ENCODE assay signal across 8 cellular contexts in the genomic region with DNA sequence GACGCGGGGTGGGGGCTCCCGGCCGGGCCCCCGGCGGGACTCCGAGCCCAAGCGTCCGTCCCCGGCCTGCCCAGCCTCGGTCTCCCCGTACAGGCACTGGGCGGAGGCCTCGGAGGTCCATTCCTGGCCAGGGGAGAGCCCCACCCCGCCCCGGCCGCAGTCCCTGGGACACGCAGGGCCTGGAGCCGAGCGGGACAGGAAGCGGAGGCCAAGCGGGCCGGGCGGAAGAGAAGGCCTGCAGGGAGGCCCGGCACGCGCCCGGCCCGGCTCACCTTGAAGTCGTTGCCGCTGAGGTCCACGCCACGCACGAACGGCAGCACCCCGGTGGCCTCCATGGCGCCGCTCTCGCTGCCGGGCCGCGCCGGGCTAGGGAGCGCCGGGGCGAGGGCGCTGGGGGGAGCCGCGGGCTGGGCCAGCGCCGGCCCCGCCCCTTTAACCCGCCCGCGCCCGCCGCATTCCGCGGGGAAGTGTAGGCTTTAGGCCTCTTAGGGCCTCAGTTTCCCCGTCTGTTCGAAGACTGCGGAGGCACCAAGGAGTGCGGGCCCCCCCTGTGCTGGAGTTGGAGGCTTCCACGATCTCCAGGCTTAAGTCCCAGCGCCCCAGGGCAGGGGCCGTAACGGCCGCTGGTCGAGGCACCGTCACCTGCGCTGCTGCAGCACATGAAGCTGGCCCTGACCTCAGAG. TPM values are rescaled to one million over a fixed set of nuclear protein-coding genes. Genes with fewer than 3 reads are reported as not detected.
DNase-seq lines count a peak whose midpoint lies in the region; ATAC-seq lines count a peak whose summit lies in the region.

A gene (minus strand): TSS at position 383 of the 683 bp plus-strand sequence. CDS start 48 bp downstream, at position 335.

- ATAC-seq in HG02798 (IDR thresholded peaks at IDR 0.05; ENCODE audit: poor library complexity, unreplicated experiment), result peak; percentile 33

- H3K27me3 ChIP-seq in neuronal stem cell (ENCODE audit: control insufficient read depth in 3 of 3, insufficient read depth in 3 of 3, low read depth in 1 of 3, low read length in 3 of 3) (peaks cover 0 to 2% (median 0%) of the 10 kb centered on the region in 3 experiments), thymus (ENCODE audit: control insufficient read depth, insufficient read depth) (no peaks in the 10 kb centered on the region)

- peak within 1 kb of the TSS; percentile 87 for H3K4me2 ChIP-seq in neuronal stem cell (ENCODE audit: insufficient read depth, low read length, poor library complexity, severe bottlenecking)

- H3K9me3 Mint-ChIP-seq in activated naive CD4-positive, alpha-beta T cell treated with anti-CD3 and anti-CD28 coated beads, Interleukin-2, amount 50 U/mL, for 24 hours, result no peaks in the 10 kb centered on the region

- H3K4me3 ChIP-seq in neuronal stem cell (ENCODE audit: low read length in 2 of 2) (peak within 1 kb of the TSS; percentile 86 to 98), thymus (ENCODE audit: low read length) (peak within 1 kb of the TSS; percentile 80)

- H3K27ac Mint-ChIP-seq in activated naive CD4-positive, alpha-beta T cell treated with anti-CD3 and anti-CD28 coated beads, Interleukin-2, amount 50 U/mL, for 24 hours, result peak within 1 kb of the TSS; percentile 95

- no CpG with 5 or more reads among the region's 71 CpGs for WGBS in neuronal stem cell (ENCODE audit: extremely low coverage in 2 of 2, insufficient read length in 2 of 2, insufficient replicate concordance in 1 of 2), 2 donors
- 2% methylated on average over 71 of the region's 71 CpGs for WGBS in thymus

- H3K4me1 ChIP-seq in neuronal stem cell (ENCODE audit: control insufficient read depth in 2 of 2, insufficient read depth in 1 of 2, low read depth in 1 of 2, low read length in 2 of 2) (peaks cover 12 to 21% of the 10 kb centered on the region in 2 donors), thymus (ENCODE audit: control insufficient read depth, insufficient read depth, low read length) (peaks cover 31% of the 10 kb centered on the region)

- peak within 1 kb of the TSS; percentile 95 for H3K18ac ChIP-seq in neuronal stem cell (ENCODE audit: low read length)

- peak within 1 kb of the TSS; percentile 99 for H3K4me3 Mint-ChIP-seq in activated naive CD4-positive, alpha-beta T cell treated with anti-CD3 and anti-CD28 coated beads, Interleukin-2, amount 50 U/mL, for 24 hours

- H2BK5ac ChIP-seq in neuronal stem cell (ENCODE audit: low read length), result peak within 1 kb of the TSS; percentile 87

- H3K4ac ChIP-seq in neuronal stem cell (ENCODE audit: low read length), result no peak within 1 kb of the TSS

- peak within 1 kb of the TSS; percentile 85 for H3K27ac ChIP-seq in neuronal stem cell (replicated peaks; ENCODE audit: low read length)
- peak within 1 kb of the TSS; percentile 88 for H3K27ac ChIP-seq in thymus (ENCODE audit: low read depth)

- H3K36me3 Mint-ChIP-seq in activated naive CD4-positive, alpha-beta T cell treated with anti-CD3 and anti-CD28 coated beads, Interleukin-2, amount 50 U/mL, for 24 hours, result no peaks in the 10 kb centered on the region

- peak within 1 kb of the TSS; percentile 75 for H2AK5ac ChIP-seq in neuronal stem cell (ENCODE audit: low read depth, low read length)

- H3K36me3 ChIP-seq in neuronal stem cell (replicated peaks in 1 of 2; ENCODE audit: control insufficient read depth in 2 of 2, insufficient read depth in 2 of 2, low read length in 2 of 2) (peaks cover 34 to 41% of the 10 kb centered on the region in 2 donors), thymus (ENCODE audit: control insufficient read depth, insufficient read depth) (peaks cover 36% of the 10 kb centered on the region)

- no peaks in the 10 kb centered on the region for H3K27me3 Mint-ChIP-seq in activated naive CD4-positive, alpha-beta T cell treated with anti-CD3 and anti-CD28 coated beads, Interleukin-2, amount 50 U/mL, for 24 hours

- peaks cover 20% of the 10 kb centered on the region for H3K79me1 ChIP-seq in neuronal stem cell (ENCODE audit: low read depth, low read length)

- peak within 1 kb of the TSS; percentile 94 for H3K14ac ChIP-seq in neuronal stem cell (ENCODE audit: low read length)

- H4K91ac ChIP-seq in neuronal stem cell (ENCODE audit: low read depth, low read length, poor library complexity), result peak within 1 kb of the TSS; percentile 85

- H4K8ac ChIP-seq in neuronal stem cell (ENCODE audit: low read depth, low read length), result peak within 1 kb of the TSS; percentile 92

- H3K4me1 Mint-ChIP-seq in activated naive CD4-positive, alpha-beta T cell treated with anti-CD3 and anti-CD28 coated beads, Interleukin-2, amount 50 U/mL, for 24 hours, result peaks cover 36% of the 10 kb centered on the region

- H3K9me3 ChIP-seq in neuronal stem cell (replicated peaks in 1 of 2; ENCODE audit: control insufficient read depth in 2 of 2, insufficient read depth in 1 of 2, low read depth in 1 of 2, low read length in 2 of 2) (no peaks in the 10 kb centered on the region), thymus (ENCODE audit: control insufficient read depth) (peaks cover 1% of the 10 kb centered on the region)

- H2BK120ac ChIP-seq in neuronal stem cell (ENCODE audit: low read depth, low read length), result peak within 1 kb of the TSS; percentile 72

- peak within 1 kb of the TSS; percentile 98 for H2BK15ac ChIP-seq in neuronal stem cell (ENCODE audit: low read length)

- H3K9ac ChIP-seq in neuronal stem cell (ENCODE audit: low read depth, low read length, poor library complexity), result peak within 1 kb of the TSS; percentile 92

- H3K23ac ChIP-seq in neuronal stem cell (ENCODE audit: low read depth, low read length, poor library complexity), result peak within 1 kb of the TSS; percentile 93

- peak within 1 kb of the TSS; percentile 96 for H2AFZ ChIP-seq in neuronal stem cell (ENCODE audit: low read length)

- H2BK12ac ChIP-seq in neuronal stem cell (ENCODE audit: low read length), result peak within 1 kb of the TSS; percentile 22

- DNase-seq in GM04504 (ENCODE audit: low read depth), result peak; percentile 28
- peak; percentile 38 for DNase-seq in SHP77 treated with DMSO at 0.1 percent for 48 hours (lab: John Stamatoyannopoulos, UW)
- DNase-seq in glomerular endothelial cell (ENCODE audit: extremely low read depth, low read depth, low spot score), result no peak
- peak; percentile 63 for DNase-seq in neuronal stem cell (ENCODE audit: low spot score)
- DNase-seq in NCI-H524 (lab: John Stamatoyannopoulos, UW), result no peak

RNA-seq across cellular contexts. Expression of the gene that starts here (rescaled TPM):
- total RNA-seq in glomerular endothelial cell, result 358 and 394 TPM in 2 replicates
- polyA plus RNA-seq in neuronal stem cell (2013, experiment 1 of 2), result 127 TPM
- 124 TPM for polyA plus RNA-seq in neuronal stem cell (2013, experiment 2 of 2)
- polyA plus RNA-seq in thymus, result 195 TPM

Comparison
In these comparisons a context has a peak if more than half of its experiments do, and no peak if none do; other contexts are left out.
1. DNase-seq: peak in GM04504 (single experiment), SHP77 treated with DMSO at 0.1 percent for 48 hours (single experiment) and neuronal stem cell (single experiment); none in glomerular endothelial cell (single experiment) and NCI-H524 (0 of 2).